In genomic region chr7:22660732-22661131, GRCh38 we compare ENCODE assay signal across 12 cellular contexts.
DNase-seq lines count a peak whose midpoint lies in the region; ATAC-seq, FAIRE-seq and TF ChIP-seq lines count a peak whose summit lies in the region.
"Had no signal": no experiment of that assay in that cellular context is flagged by ENCODE, and none has a peak within 500 bp of the region (broad histone marks: within the 10 kb centered on the region; RNA-seq: fewer than 3 reads in every experiment).

No MANE protein-coding gene starts in this region.

- no peak overlapping the region for H3K4me2 ChIP-seq in PC-3 (ENCODE audit: low read length)

- H4K20me1 ChIP-seq in PC-3 (ENCODE audit: low read length), result no peaks in the 10 kb centered on the region

- CTCF ChIA-PET in PC-3 (lab: Charles Lee), result no interaction called here

- TF ChIP-seq CTCF in PC-3 (conservative IDR thresholded peaks at IDR 0.05; ENCODE audit: low read depth, low read length) (peak; percentile 51), lower lobe of right lung (IDR thresholded peaks at IDR 0.05) (no peak)

- H3K27me3 ChIP-seq in PC-3 (ENCODE audit: low read length) (no peaks in the 10 kb centered on the region), lower lobe of right lung (ENCODE audit: low read depth) (no peaks in the 10 kb centered on the region)
- H3K27me3 ChIP-seq: gastrocnemius medialis had no signal

- no peak overlapping the region for H2AFZ ChIP-seq in PC-3 (ENCODE audit: low read length)

- H3K4me3 ChIP-seq in PC-3 (ENCODE audit: low read length) (no peak overlapping the region), lower lobe of right lung (no peak overlapping the region)
- H3K4me3 ChIP-seq: gastrocnemius medialis, skin epidermis had no signal

- H3K36me3 ChIP-seq in PC-3 (ENCODE audit: low read depth, low read length), result no peaks in the 10 kb centered on the region
- no peaks in the 10 kb centered on the region for H3K36me3 ChIP-seq in lower lobe of right lung
- H3K36me3 ChIP-seq: gastrocnemius medialis had no signal

- H3K4me1 ChIP-seq in PC-3 (ENCODE audit: insufficient read depth, low read length), result peaks cover 4% of the 10 kb centered on the region
- peaks cover 8% of the 10 kb centered on the region for H3K4me1 ChIP-seq in lower lobe of right lung
- H3K4me1 ChIP-seq: gastrocnemius medialis had no signal

- H3K27ac ChIP-seq in PC-3 (ENCODE audit: low read length), result no peak overlapping the region
- H3K27ac ChIP-seq in lower lobe of right lung, result no peak overlapping the region
- H3K27ac ChIP-seq: gastrocnemius medialis, skin epidermis had no signal

- H3K9ac ChIP-seq in PC-3 (ENCODE audit: low read length), result no peak overlapping the region

- no TSS peak for BruUV-seq in PC-3 (replicated peaks; lab: Mats Ljungman, UMichigan)

- no peaks in the 10 kb centered on the region for H3K9me2 ChIP-seq in PC-3 (replicated peaks; ENCODE audit: low read length)

- H3K79me2 ChIP-seq in PC-3 (ENCODE audit: low read length), result no peaks in the 10 kb centered on the region

- peak; percentile 40 for DNase-seq in COLO668 (lab: John Stamatoyannopoulos, UW; ENCODE audit: unreplicated experiment)
- no peak for DNase-seq in GM18507 (ENCODE audit: extremely low spot score, insufficient read length, low read depth)
- DNase-seq in PC-3, result peak; percentile 10
- peak; percentile 38 for DNase-seq in iPS-NIHi11 (ENCODE audit: low spot score)
- DNase-seq in lower lobe of right lung, result no peak
- no peak for DNase-seq in NOMO-1 treated with dmso at 0.1 percent for 144 hours (lab: John Stamatoyannopoulos, UW; ENCODE audit: unreplicated experiment)
- no peak for DNase-seq in NCI-H1417 (lab: John Stamatoyannopoulos, UW)
- no peak for DNase-seq in activated gamma-delta T cell (lab: John Stamatoyannopoulos, UW)
- DNase-seq: activated CD8-positive, alpha-beta memory T cell treated with anti-CD3 and anti-CD28 coated beads, Interleukin-2, amount 50 U/mL, for 4 hours; gastrocnemius medialis; NCI-H2171 treated with DMSO at 0.1 percent for 48 hours had no signal

- H3K9me3 ChIP-seq in PC-3 (ENCODE audit: low read length) (no peaks in the 10 kb centered on the region), lower lobe of right lung (no peaks in the 10 kb centered on the region)
- H3K9me3 ChIP-seq: gastrocnemius medialis had no signal

- intact Hi-C loops in PC-3 (cut with micrococcal nuclease), result no loop called here
- intact Hi-C loops in lower lobe of right lung (cut with DNase I), result no loop called here

- H3F3A ChIP-seq in PC-3 (ENCODE audit: low read length, unreplicated experiment), result no peaks in the 10 kb centered on the region

- ATAC-seq in PC-3 (no peak), lower lobe of right lung (no peak)
- ATAC-seq: gastrocnemius medialis had no signal

- peak; percentile 61 for FAIRE-seq in GM18507 (lab: Jason Lieb, UNC)

- POLR2A ChIA-PET in PC-3 (lab: Charles Lee; ENCODE audit: unreplicated experiment), result no interaction called here

Comparison
In these comparisons a context has a peak if more than half of its experiments do, and no peak if none do; other contexts are left out.
1. DNase-seq: peak in COLO668 (single experiment), PC-3 (single experiment) and iPS-NIHi11 (single experiment); none in GM18507 (single experiment), lower lobe of right lung (single experiment), NOMO-1 treated with dmso at 0.1 percent for 144 hours (single experiment), NCI-H1417 (0 of 3) and activated gamma-delta T cell (single experiment).